Comparison of ENCODE assay signal across 11 cellular contexts in the genomic region with DNA sequence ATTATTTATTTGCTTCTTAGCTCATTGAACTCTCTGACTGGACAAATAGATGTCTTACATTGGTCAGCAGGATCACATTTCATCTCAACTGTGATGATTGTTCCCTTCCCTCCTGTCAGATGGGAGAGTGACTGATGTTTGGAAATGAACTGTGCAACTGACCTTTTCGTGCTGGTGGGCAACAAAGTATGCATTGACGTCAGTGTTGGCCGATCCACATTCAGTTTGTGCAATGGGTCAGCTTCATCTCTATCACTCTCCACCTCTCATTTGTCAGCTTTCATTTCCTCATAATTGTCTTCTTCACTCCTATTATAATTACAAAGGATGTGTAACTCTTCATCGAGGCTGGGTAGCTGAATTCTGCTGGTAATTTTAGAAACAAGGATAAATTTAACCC.
DNase-seq lines count a peak whose midpoint lies in the region; ATAC-seq and TF ChIP-seq lines count a peak whose summit lies in the region.
"Had no signal": no experiment of that assay in that cellular context is flagged by ENCODE, and none has a peak within 500 bp of the region (broad histone marks: within the 10 kb centered on the region; RNA-seq: fewer than 3 reads in every experiment).

No MANE protein-coding gene starts in this region.

- peak overlapping the region; percentile 26 for H3K27ac ChIP-seq in upper lobe of right lung

- DNase-seq in Right ventricle myocardium inferior (ENCODE audit: missing footprints), result no peak
- DNase-seq in cardiac septum (ENCODE audit: low spot score), result no peak
- DNase-seq in astrocyte of the spinal cord (ENCODE audit: low read depth, low spot score), result peak; percentile 90
- DNase-seq in kidney epithelial cell (ENCODE audit: low read depth), result peak; percentile 80
- no peak for DNase-seq in upper lobe of right lung
- no peak for DNase-seq in stimulated activated effector memory CD8-positive, alpha-beta T cell treated with anti-CD3 and anti-CD28 coated beads, Interleukin-12 subunit alpha, Interleukin-12 subunit beta, amount 100 ng/mL, for 72 hours (ENCODE audit: low spot score in 2 of 2)
- DNase-seq in Kasumi-1 (lab: John Stamatoyannopoulos, UW), result no peak
- no peak for DNase-seq in effector CD8-positive, alpha-beta T cell (lab: John Stamatoyannopoulos, UW)
- DNase-seq: activated gamma-delta T cell treated with Interleukin-2 at 50 U/mL for 16 hours; stimulated activated naive CD8-positive, alpha-beta T cell treated with anti-CD3 and anti-CD28 coated beads, Interleukin-15, amount 100 ng/mL, for 72 hours had no signal

- no peak overlapping the region for H3K27ac Mint-ChIP-seq in stimulated activated effector memory CD8-positive, alpha-beta T cell treated with anti-CD3 and anti-CD28 coated beads, Interleukin-12 subunit alpha, Interleukin-12 subunit beta, amount 100 ng/mL, for 72 hours
- H3K27ac Mint-ChIP-seq: stimulated activated naive CD8-positive, alpha-beta T cell treated with anti-CD3 and anti-CD28 coated beads, Interleukin-15, amount 100 ng/mL, for 72 hours; T-helper 1 cell treated with Interleukin-12 subunit alpha and Interleukin-12 subunit beta and Interleukin-4 antibody, amounts not matched to agents 30 μg/mL and 1 μg/mL, for 36 hours had no signal

- H3K27me3 ChIP-seq in kidney epithelial cell (ENCODE audit: control insufficient read depth, insufficient read depth, low read length) (no peaks in the 10 kb centered on the region), upper lobe of right lung (no peaks in the 10 kb centered on the region)

- intact Hi-C loops in Right ventricle myocardium inferior (cut with DNase I) (loop anchor here (5.0 kb wide), 1 partner anchor 58 kb away; no protein-coding TSS in a partner anchor), cardiac septum (cut with DNase I) (no loop called here), upper lobe of right lung (cut with DNase I) (no loop called here)

- in situ Hi-C loops in astrocyte of the spinal cord (cut with HindIII; ENCODE audit: low sequenced_read_pairs), result no loop called here

- H3K4me1 Mint-ChIP-seq in stimulated activated effector memory CD8-positive, alpha-beta T cell treated with anti-CD3 and anti-CD28 coated beads, Interleukin-12 subunit alpha, Interleukin-12 subunit beta, amount 100 ng/mL, for 72 hours, result peaks cover 12% of the 10 kb centered on the region
- H3K4me1 Mint-ChIP-seq: stimulated activated naive CD8-positive, alpha-beta T cell treated with anti-CD3 and anti-CD28 coated beads, Interleukin-15, amount 100 ng/mL, for 72 hours had no signal

- H3K4me1 ChIP-seq in upper lobe of right lung, result peaks cover 17% of the 10 kb centered on the region

- H3K9me3 Mint-ChIP-seq in stimulated activated effector memory CD8-positive, alpha-beta T cell treated with anti-CD3 and anti-CD28 coated beads, Interleukin-12 subunit alpha, Interleukin-12 subunit beta, amount 100 ng/mL, for 72 hours, result no peaks in the 10 kb centered on the region
- H3K9me3 Mint-ChIP-seq: stimulated activated naive CD8-positive, alpha-beta T cell treated with anti-CD3 and anti-CD28 coated beads, Interleukin-15, amount 100 ng/mL, for 72 hours; T-helper 1 cell treated with Interleukin-12 subunit alpha and Interleukin-12 subunit beta and Interleukin-4 antibody, amounts not matched to agents 30 μg/mL and 1 μg/mL, for 36 hours had no signal

- TF ChIP-seq CTCF in astrocyte of the spinal cord (IDR thresholded peaks at IDR 0.05; ENCODE audit: low read depth, low read length), result no peak
- no peak for TF ChIP-seq CTCF in kidney epithelial cell (IDR thresholded peaks at IDR 0.05; ENCODE audit: insufficient read depth, low read length, poor library complexity, severe bottlenecking)
- no peak for TF ChIP-seq CTCF in upper lobe of right lung (IDR thresholded peaks at IDR 0.05)

- no peak overlapping the region for H3K4me3 Mint-ChIP-seq in stimulated activated effector memory CD8-positive, alpha-beta T cell treated with anti-CD3 and anti-CD28 coated beads, Interleukin-12 subunit alpha, Interleukin-12 subunit beta, amount 100 ng/mL, for 72 hours
- H3K4me3 Mint-ChIP-seq: stimulated activated naive CD8-positive, alpha-beta T cell treated with anti-CD3 and anti-CD28 coated beads, Interleukin-15, amount 100 ng/mL, for 72 hours; T-helper 1 cell treated with Interleukin-12 subunit alpha and Interleukin-12 subunit beta and Interleukin-4 antibody, amounts not matched to agents 30 μg/mL and 1 μg/mL, for 36 hours had no signal

- H3K36me3 Mint-ChIP-seq in stimulated activated effector memory CD8-positive, alpha-beta T cell treated with anti-CD3 and anti-CD28 coated beads, Interleukin-12 subunit alpha, Interleukin-12 subunit beta, amount 100 ng/mL, for 72 hours, result peaks cover 23% of the 10 kb centered on the region

- H3K36me3 ChIP-seq in kidney epithelial cell (ENCODE audit: control insufficient read depth, insufficient read depth, low read length), result no peaks in the 10 kb centered on the region
- H3K36me3 ChIP-seq in upper lobe of right lung, result peaks cover 2% of the 10 kb centered on the region

- H3K9me3 ChIP-seq in upper lobe of right lung, result no peaks in the 10 kb centered on the region

- H3K4me3 ChIP-seq in astrocyte of the spinal cord (ENCODE audit: low read depth, low read length), result no peak overlapping the region
- no peak overlapping the region for H3K4me3 ChIP-seq in kidney epithelial cell (ENCODE audit: low read depth, low read length)
- no peak overlapping the region for H3K4me3 ChIP-seq in upper lobe of right lung

- ATAC-seq in Right ventricle myocardium inferior (peak; percentile 28), upper lobe of right lung (peak; percentile 41)
- no peak for ATAC-seq in stimulated activated effector memory CD8-positive, alpha-beta T cell treated with anti-CD3 and anti-CD28 coated beads, Interleukin-12 subunit alpha, Interleukin-12 subunit beta, amount 100 ng/mL, for 72 hours
- ATAC-seq: stimulated activated naive CD8-positive, alpha-beta T cell treated with anti-CD3 and anti-CD28 coated beads, Interleukin-15, amount 100 ng/mL, for 72 hours had no signal

Comparison
In these comparisons a context has a peak if more than half of its experiments do, and no peak if none do; other contexts are left out.
1. DNase-seq: peak in astrocyte of the spinal cord (single experiment) and kidney epithelial cell (single experiment); none in Right ventricle myocardium inferior (single experiment), cardiac septum (single experiment), upper lobe of right lung (single experiment), stimulated activated effector memory CD8-positive, alpha-beta T cell treated with anti-CD3 and anti-CD28 coated beads, Interleukin-12 subunit alpha, Interleukin-12 subunit beta, amount 100 ng/mL, for 72 hours (0 of 2), Kasumi-1 (0 of 2) and effector CD8-positive, alpha-beta T cell (single experiment).